In the genomic region with DNA sequence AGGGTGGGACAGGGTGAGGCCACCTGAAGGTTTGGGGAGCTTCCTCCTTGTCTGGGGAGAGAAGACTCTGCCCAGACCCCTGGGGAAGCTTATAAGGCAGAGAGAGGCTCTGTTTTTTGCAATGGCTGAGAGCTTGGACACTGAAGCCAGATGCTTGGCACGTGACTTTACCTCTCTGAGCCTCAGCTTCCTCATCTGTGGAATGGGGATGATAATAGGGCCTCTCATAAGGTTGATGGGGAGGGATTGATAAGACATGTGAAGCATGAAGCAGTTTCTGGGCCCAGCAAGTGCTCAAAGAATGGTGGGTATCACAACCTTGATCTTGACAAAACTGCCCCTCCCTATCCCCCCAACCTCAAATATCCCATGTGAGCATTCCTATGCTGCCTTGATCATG, we compare ENCODE assay signal across 7 cellular contexts.
"Had no signal": no experiment of that assay in that cellular context is flagged by ENCODE, and none has a peak within 500 bp of the region (broad histone marks: within the 10 kb centered on the region; RNA-seq: fewer than 3 reads in every experiment).

No MANE protein-coding gene starts in this region.

- H3K4me2 ChIP-seq: KMS-11 had no signal

- H3K27ac Mint-ChIP-seq: IgD-negative memory B cell had no signal

- H3K9me3 Mint-ChIP-seq: IgD-negative memory B cell had no signal

- DNase-seq: IMR-90, KBM-7, KG1 had no signal

- H3K27ac ChIP-seq: HL-60, KMS-11 had no signal

- H3K36me3 Mint-ChIP-seq: IgD-negative memory B cell had no signal

- H3K4me3 Mint-ChIP-seq: IgD-negative memory B cell had no signal

- FAIRE-seq: HTR-8/SVneo had no signal

- H3K9ac ChIP-seq: KMS-11 had no signal

- H3K4me1 Mint-ChIP-seq: IgD-negative memory B cell had no signal
